In genomic region chr1:222126052-222126451, GRCh38 we compare ENCODE assay signal across 16 cellular contexts.
"Had no signal": no experiment of that assay in that cellular context is flagged by ENCODE, and none has a peak within 500 bp of the region (broad histone marks: within the 10 kb centered on the region; RNA-seq: fewer than 3 reads in every experiment).

No MANE protein-coding gene starts in this region.

- H3K4me1 ChIP-seq: gastrocnemius medialis, left ventricle myocardium inferior, tibial artery had no signal

- DNase-seq: activated CD4-positive, alpha-beta T cell treated with anti-CD3 and anti-CD28 coated beads for 36 hours; activated CD4-positive, alpha-beta T cell treated with anti-CD3 and anti-CD28 coated beads, Interleukin-2, amount 50 U/mL, for 48 hours; cerebellar nuclear complex; effector CD4-positive, alpha-beta T cell; gastrocnemius medialis; head of caudate nucleus; left ventricle myocardium inferior; mammary epithelial cell; midbrain; nephron progenitor cell; occipital lobe; stimulated activated CD4-positive, alpha-beta T cell treated with anti-CD3 and anti-CD28 coated beads, Interleukin-2, amount 100 ng/mL, for 24 hours; stimulated activated naive CD8-positive, alpha-beta T cell treated with anti-CD3 and anti-CD28 coated beads, Interleukin-15, Interleukin-2, amounts not matched to agents 100 U/mL and 50 U/mL, for 24 hours; substantia nigra; T-helper 9 cell; tibial artery had no signal

- H3K27me3 ChIP-seq: gastrocnemius medialis, tibial artery had no signal

- H3K36me3 ChIP-seq: gastrocnemius medialis, left ventricle myocardium inferior, tibial artery had no signal

- H3K4me3 ChIP-seq: gastrocnemius medialis, left ventricle myocardium inferior, tibial artery had no signal

- H3K9me3 ChIP-seq: gastrocnemius medialis, tibial artery had no signal

- H3K27ac ChIP-seq: gastrocnemius medialis, left ventricle myocardium inferior, tibial artery had no signal
